16 cellular contexts compared by ENCODE assay signal in the genomic region with DNA sequence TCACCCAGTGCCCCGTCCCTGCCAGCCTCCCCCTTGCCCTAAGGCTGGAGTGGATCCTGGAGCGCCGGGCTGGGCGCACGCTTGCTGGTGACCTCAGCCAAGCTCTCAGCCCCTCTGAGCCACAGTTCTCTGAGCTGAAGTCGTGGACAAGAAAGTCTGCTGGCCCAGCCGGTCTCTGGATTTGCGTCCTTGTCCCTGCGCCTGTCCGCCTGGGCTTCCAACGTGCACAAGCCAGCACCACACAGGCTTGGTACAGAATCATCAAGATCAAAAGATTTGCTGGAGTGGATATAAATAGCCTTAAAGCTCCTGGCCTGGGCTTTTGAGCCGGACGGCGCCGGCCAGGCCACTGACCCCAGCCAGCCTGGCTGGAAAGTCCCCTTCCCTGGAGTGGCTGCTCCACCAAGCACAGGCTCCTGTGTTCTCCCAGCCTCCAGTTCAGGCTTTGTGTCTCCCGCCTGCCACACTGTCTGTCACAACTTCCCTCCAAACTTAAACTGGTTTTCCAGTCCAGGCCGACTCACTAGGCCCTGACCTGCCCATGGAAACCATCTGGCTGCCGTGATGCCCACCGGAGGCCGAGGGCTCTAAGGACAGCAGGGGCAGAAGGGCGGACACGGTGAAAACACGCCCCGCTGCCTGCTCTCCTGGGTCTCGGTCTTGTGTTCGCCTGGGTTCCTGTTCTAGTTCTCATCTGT.
A peak's percentile ranks its signal among the peaks of the same experiment; 100 is the strongest.
DNase-seq lines count a peak whose midpoint lies in the region; ATAC-seq and TF ChIP-seq lines count a peak whose summit lies in the region.
"Had no signal": no experiment of that assay in that cellular context is flagged by ENCODE, and none has a peak within 500 bp of the region (broad histone marks: within the 10 kb centered on the region; RNA-seq: fewer than 3 reads in every experiment).

No MANE protein-coding gene starts in this region.

- intact Hi-C loops in CD8-positive, alpha-beta T cell (cut with DNase I, micrococcal nuclease), result no loop called here
- intact Hi-C loops in CD4-positive, alpha-beta T cell (cut with DNase I, micrococcal nuclease), result no loop called here

- H3K27me3 Mint-ChIP-seq in CD8-positive, alpha-beta T cell (ENCODE audit: low read depth), result peaks cover 5% of the 10 kb centered on the region
- peaks cover 4% of the 10 kb centered on the region for H3K27me3 Mint-ChIP-seq in CD4-positive, alpha-beta T cell

- CTCF ChIA-PET in CD8-positive, alpha-beta T cell (lab: Charles Lee), result no interaction called here
- CTCF ChIA-PET in CD4-positive, alpha-beta T cell (lab: Charles Lee), result no interaction called here

- H3K9me3 Mint-ChIP-seq in CD8-positive, alpha-beta T cell, result no peaks in the 10 kb centered on the region
- H3K9me3 Mint-ChIP-seq in CD4-positive, alpha-beta T cell, result no peaks in the 10 kb centered on the region
- H3K9me3 Mint-ChIP-seq: activated naive CD8-positive, alpha-beta T cell treated with anti-CD3 and anti-CD28 coated beads, Interleukin-2, amount 10 ng/mL, durations not matched to agents 7 days and 5 days had no signal

- peaks cover 10% of the 10 kb centered on the region for H3K4me1 ChIP-seq in CD8-positive, alpha-beta T cell (ENCODE audit: insufficient read depth, low read length)
- H3K4me1 ChIP-seq: prostate gland, SJSA1 had no signal

- POLR2A ChIA-PET in CD8-positive, alpha-beta T cell (lab: Charles Lee), result no interaction called here
- POLR2A ChIA-PET in CD4-positive, alpha-beta T cell (lab: Charles Lee), result no interaction called here

- H3K27me3 ChIP-seq in CD8-positive, alpha-beta T cell (ENCODE audit: insufficient read depth, low read length), result no peaks in the 10 kb centered on the region
- peaks cover 3% of the 10 kb centered on the region for H3K27me3 ChIP-seq in CD4-positive, alpha-beta T cell (ENCODE audit: control insufficient read depth, insufficient read depth, low read length)
- H3K27me3 ChIP-seq: SJSA1 had no signal

- DNase-seq in M059J (ENCODE audit: low read depth), result peak; percentile 39
- peak; percentile 89 to 92 for DNase-seq in dermis microvascular lymphatic vessel endothelial cell (ENCODE audit: low read depth in 2 of 2)
- peak; percentile 65 for DNase-seq in kidney tubule cell (ENCODE audit: low spot score)
- peak; percentile 29 for DNase-seq in retinal pigment epithelial cell (ENCODE audit: low read depth)
- DNase-seq in NCI-H774 (lab: John Stamatoyannopoulos, UW), result no peak
- no peak for DNase-seq in CD8-positive, alpha-beta T cell
- no peak for DNase-seq in activated CD4-positive, alpha-beta T cell treated with anti-CD3 and anti-CD28 coated beads, Interleukin-2, amount 50 U/mL, for 4 hours
- no peak for DNase-seq in CD4-positive, alpha-beta T cell
- DNase-seq: activated naive CD8-positive, alpha-beta T cell treated with anti-CD3 and anti-CD28 coated beads, Interleukin-2, amount 10 ng/mL, durations not matched to agents 7 days and 5 days; activated T-cell treated with anti-CD3 and anti-CD28 coated beads, Interleukin-2, amount 50 U/mL, for 1 hour; naive thymus-derived CD4-positive, alpha-beta T cell; NCI-H1417 treated with DMSO at 0.1 percent for 48 hours had no signal

- H3K4me3 ChIP-seq in retinal pigment epithelial cell (ENCODE audit: low read length), result no peak overlapping the region
- H3K4me3 ChIP-seq in CD8-positive, alpha-beta T cell (ENCODE audit: low read depth, low read length), result no peak overlapping the region
- H3K4me3 ChIP-seq: K562, prostate gland, SJSA1 had no signal

- ATAC-seq in CD8-positive, alpha-beta T cell, result no peak
- ATAC-seq in CD4-positive, alpha-beta T cell (ENCODE audit: poor library complexity), result no peak
- ATAC-seq: K562; naive thymus-derived CD4-positive, alpha-beta T cell had no signal

- H3K27ac Mint-ChIP-seq in CD8-positive, alpha-beta T cell, result no peak overlapping the region
- no peak overlapping the region for H3K27ac Mint-ChIP-seq in CD4-positive, alpha-beta T cell
- H3K27ac Mint-ChIP-seq: activated naive CD8-positive, alpha-beta T cell treated with anti-CD3 and anti-CD28 coated beads, Interleukin-2, amount 10 ng/mL, durations not matched to agents 7 days and 5 days; naive thymus-derived CD4-positive, alpha-beta T cell had no signal

- H3K4me1 Mint-ChIP-seq in CD8-positive, alpha-beta T cell (ENCODE audit: low read depth), result peaks cover 9% of the 10 kb centered on the region
- H3K4me1 Mint-ChIP-seq in CD4-positive, alpha-beta T cell (ENCODE audit: low read depth), result peaks cover 7% of the 10 kb centered on the region

- H3K27ac ChIP-seq in CD8-positive, alpha-beta T cell (ENCODE audit: low read depth, low read length), result no peak overlapping the region
- no peak overlapping the region for H3K27ac ChIP-seq in CD4-positive, alpha-beta T cell (ENCODE audit: low read depth, low read length)
- H3K27ac ChIP-seq: epithelial cell of prostate, prostate gland, SJSA1 had no signal

- no peaks in the 10 kb centered on the region for H3K36me3 Mint-ChIP-seq in CD8-positive, alpha-beta T cell
- no peaks in the 10 kb centered on the region for H3K36me3 Mint-ChIP-seq in CD4-positive, alpha-beta T cell (ENCODE audit: low read depth)
- H3K36me3 Mint-ChIP-seq: activated naive CD8-positive, alpha-beta T cell treated with anti-CD3 and anti-CD28 coated beads, Interleukin-2, amount 10 ng/mL, durations not matched to agents 7 days and 5 days had no signal

- H3K4me3 Mint-ChIP-seq in CD8-positive, alpha-beta T cell, result no peak overlapping the region
- no peak overlapping the region for H3K4me3 Mint-ChIP-seq in CD4-positive, alpha-beta T cell
- H3K4me3 Mint-ChIP-seq: activated naive CD8-positive, alpha-beta T cell treated with anti-CD3 and anti-CD28 coated beads, Interleukin-2, amount 10 ng/mL, durations not matched to agents 7 days and 5 days; naive thymus-derived CD4-positive, alpha-beta T cell had no signal

- H3K36me3 ChIP-seq in CD8-positive, alpha-beta T cell (ENCODE audit: insufficient read depth, low read length), result no peaks in the 10 kb centered on the region
- H3K36me3 ChIP-seq: prostate gland, SJSA1 had no signal

- H3K9me3 ChIP-seq in CD8-positive, alpha-beta T cell (ENCODE audit: low read length), result no peaks in the 10 kb centered on the region
- peaks cover 4% of the 10 kb centered on the region for H3K9me3 ChIP-seq in CD4-positive, alpha-beta T cell (ENCODE audit: control insufficient read depth, low read length)
- H3K9me3 ChIP-seq: prostate gland, SJSA1 had no signal

- TF ChIP-seq CTCF in retinal pigment epithelial cell (conservative IDR thresholded peaks at IDR 0.05; ENCODE audit: low read depth, low read length), result no peak
- TF ChIP-seq CTCF in CD8-positive, alpha-beta T cell (IDR thresholded peaks at IDR 0.05), result no peak
- no peak for TF ChIP-seq CTCF in CD4-positive, alpha-beta T cell (IDR thresholded peaks at IDR 0.05)

Comparison
In these comparisons a context has a peak if more than half of its experiments do, and no peak if none do; other contexts are left out.
1. DNase-seq: peak in M059J (single experiment), dermis microvascular lymphatic vessel endothelial cell (2 of 2), kidney tubule cell (single experiment) and retinal pigment epithelial cell (single experiment); none in NCI-H774 (single experiment), CD8-positive, alpha-beta T cell (0 of 7), activated CD4-positive, alpha-beta T cell treated with anti-CD3 and anti-CD28 coated beads, Interleukin-2, amount 50 U/mL, for 4 hours (0 of 2) and CD4-positive, alpha-beta T cell (0 of 10).